Comparison of ENCODE assay signal across 8 cellular contexts in genomic region chr11:89333704-89334103, GRCh38.
A peak's percentile ranks its signal among the peaks of the same experiment; 100 is the strongest.
DNase-seq lines count a peak whose midpoint lies in the region; FAIRE-seq and TF ChIP-seq lines count a peak whose summit lies in the region.
"Not testable (repeated sequence)": the region's sequence is repeated elsewhere in the genome, so short reads cannot be mapped to it uniquely, and the experiment has no call there.

No MANE protein-coding gene starts in this region.

- not testable (repeated sequence) for H3K27ac ChIP-seq in sigmoid colon

- not testable (repeated sequence) for H3K36me3 ChIP-seq in sigmoid colon

- not testable (repeated sequence) for H3K9me3 ChIP-seq in sigmoid colon

- intact Hi-C loops in sigmoid colon (cut with DNase I) = loop anchor here (10.0 kb wide), 1 partner anchor 281 kb away; no protein-coding TSS in a partner anchor

- DNase-seq in AG08396 (ENCODE audit: low spot score) (peak; percentile 8), NCI-H1105 treated with DMSO at 0.1 percent for 48 hours (lab: John Stamatoyannopoulos, UW) (peak; percentile 25), SK-N-DZ (ENCODE audit: low spot score) (peak; percentile 32), dedifferentiated amniotic fluid mesenchymal stem cell (ENCODE audit: extremely low spot score) (peak; percentile 35), glomerular visceral epithelial cell (ENCODE audit: extremely low spot score) (peak; percentile 9), lung microvascular endothelial cell (ENCODE audit: low read depth in 2 of 2) (peak; percentile 67 to 68)
- DNase-seq in GM12892 (ENCODE audit: insufficient read length); sigmoid colon: not testable (repeated sequence)

- TF ChIP-seq POLR2A in GM12892 (IDR thresholded peaks at IDR 0.05; ENCODE audit: low read depth, low read length); sigmoid colon (IDR thresholded peaks at IDR 0.05): not testable (repeated sequence)

- WGBS in sigmoid colon, 2 donors = 38 to 50% methylated on average over 1 of the region's 1 CpG

- not testable (repeated sequence) for H3K27me3 ChIP-seq in sigmoid colon

- FAIRE-seq in GM12892 (lab: Jason Lieb, UNC) = peak; percentile 33

- H3K4me1 ChIP-seq in sigmoid colon = not testable (repeated sequence)

- TF ChIP-seq EP300 in sigmoid colon (IDR thresholded peaks at IDR 0.05) = not testable (repeated sequence)

- TF ChIP-seq CTCF in sigmoid colon (IDR thresholded peaks at IDR 0.05) = peak in 3 of 4 experiments; percentile 9 to 33 (median 31)

- H3K4me3 ChIP-seq in sigmoid colon = not testable (repeated sequence)
